In the genomic region with DNA sequence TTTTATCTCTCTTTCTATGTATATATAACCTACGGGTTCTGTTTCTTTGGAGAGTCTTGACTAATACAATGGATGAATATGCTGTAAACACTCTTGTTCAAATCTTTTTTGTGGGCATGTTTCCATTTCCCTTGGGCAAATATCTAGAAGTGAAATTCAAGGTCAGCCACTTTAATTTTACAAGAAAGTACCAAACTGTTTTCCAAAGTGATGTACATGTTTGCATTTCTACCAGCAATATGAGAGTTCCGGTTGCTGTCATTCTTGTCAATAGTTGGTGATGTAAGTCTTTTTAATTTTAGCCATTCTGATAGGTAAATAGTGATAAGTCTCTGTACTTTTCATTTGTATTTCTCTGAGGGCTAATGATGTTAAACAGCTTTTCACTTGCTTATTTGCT, we compare ENCODE assay signal across 1 cellular context.
TF ChIP-seq lines count a peak whose summit lies in the region.

No MANE protein-coding gene starts in this region.

TF ChIP-seq in liver, 16 proteins besides CTCF, POLR2A, EP300 and RAD21 (continued from another document):
- TF ChIP-seq, protein P1, sequence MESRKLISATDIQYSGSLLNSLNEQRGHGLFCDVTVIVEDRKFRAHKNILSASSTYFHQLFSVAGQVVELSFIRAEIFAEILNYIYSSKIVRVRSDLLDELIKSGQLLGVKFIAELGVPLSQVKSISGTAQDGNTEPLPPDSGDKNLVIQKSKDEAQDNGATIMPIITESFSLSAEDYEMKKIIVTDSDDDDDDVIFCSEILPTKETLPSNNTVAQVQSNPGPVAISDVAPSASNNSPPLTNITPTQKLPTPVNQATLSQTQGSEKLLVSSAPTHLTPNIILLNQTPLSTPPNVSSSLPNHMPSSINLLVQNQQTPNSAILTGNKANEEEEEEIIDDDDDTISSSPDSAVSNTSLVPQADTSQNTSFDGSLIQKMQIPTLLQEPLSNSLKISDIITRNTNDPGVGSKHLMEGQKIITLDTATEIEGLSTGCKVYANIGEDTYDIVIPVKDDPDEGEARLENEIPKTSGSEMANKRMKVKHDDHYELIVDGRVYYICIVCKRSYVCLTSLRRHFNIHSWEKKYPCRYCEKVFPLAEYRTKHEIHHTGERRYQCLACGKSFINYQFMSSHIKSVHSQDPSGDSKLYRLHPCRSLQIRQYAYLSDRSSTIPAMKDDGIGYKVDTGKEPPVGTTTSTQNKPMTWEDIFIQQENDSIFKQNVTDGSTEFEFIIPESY (IDR thresholded peaks at IDR 0.05) = no peak
- no peak for TF ChIP-seq FOXA1 (IDR thresholded peaks at IDR 0.05)
- TF ChIP-seq SP1 (IDR thresholded peaks at IDR 0.05) = no peak
- no peak for TF ChIP-seq GABPA (IDR thresholded peaks at IDR 0.05 in 1 of 2, conservative IDR thresholded peaks at IDR 0.05 in 1 of 2)
- TF ChIP-seq EGR1 (IDR thresholded peaks at IDR 0.05; ENCODE audit: low read depth in 2 of 2) = no peak
- no peak for TF ChIP-seq HNF4G (IDR thresholded peaks at IDR 0.05)
- no peak for TF ChIP-seq RXRA (IDR thresholded peaks at IDR 0.05)
- TF ChIP-seq, protein P2, sequence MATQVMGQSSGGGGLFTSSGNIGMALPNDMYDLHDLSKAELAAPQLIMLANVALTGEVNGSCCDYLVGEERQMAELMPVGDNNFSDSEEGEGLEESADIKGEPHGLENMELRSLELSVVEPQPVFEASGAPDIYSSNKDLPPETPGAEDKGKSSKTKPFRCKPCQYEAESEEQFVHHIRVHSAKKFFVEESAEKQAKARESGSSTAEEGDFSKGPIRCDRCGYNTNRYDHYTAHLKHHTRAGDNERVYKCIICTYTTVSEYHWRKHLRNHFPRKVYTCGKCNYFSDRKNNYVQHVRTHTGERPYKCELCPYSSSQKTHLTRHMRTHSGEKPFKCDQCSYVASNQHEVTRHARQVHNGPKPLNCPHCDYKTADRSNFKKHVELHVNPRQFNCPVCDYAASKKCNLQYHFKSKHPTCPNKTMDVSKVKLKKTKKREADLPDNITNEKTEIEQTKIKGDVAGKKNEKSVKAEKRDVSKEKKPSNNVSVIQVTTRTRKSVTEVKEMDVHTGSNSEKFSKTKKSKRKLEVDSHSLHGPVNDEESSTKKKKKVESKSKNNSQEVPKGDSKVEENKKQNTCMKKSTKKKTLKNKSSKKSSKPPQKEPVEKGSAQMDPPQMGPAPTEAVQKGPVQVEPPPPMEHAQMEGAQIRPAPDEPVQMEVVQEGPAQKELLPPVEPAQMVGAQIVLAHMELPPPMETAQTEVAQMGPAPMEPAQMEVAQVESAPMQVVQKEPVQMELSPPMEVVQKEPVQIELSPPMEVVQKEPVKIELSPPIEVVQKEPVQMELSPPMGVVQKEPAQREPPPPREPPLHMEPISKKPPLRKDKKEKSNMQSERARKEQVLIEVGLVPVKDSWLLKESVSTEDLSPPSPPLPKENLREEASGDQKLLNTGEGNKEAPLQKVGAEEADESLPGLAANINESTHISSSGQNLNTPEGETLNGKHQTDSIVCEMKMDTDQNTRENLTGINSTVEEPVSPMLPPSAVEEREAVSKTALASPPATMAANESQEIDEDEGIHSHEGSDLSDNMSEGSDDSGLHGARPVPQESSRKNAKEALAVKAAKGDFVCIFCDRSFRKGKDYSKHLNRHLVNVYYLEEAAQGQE (IDR thresholded peaks at IDR 0.05) = no peak
- no peak for TF ChIP-seq TAF1 (conservative IDR thresholded peaks at IDR 0.05)
- no peak for TF ChIP-seq MAX (IDR thresholded peaks at IDR 0.05)
TF ChIP-seq in liver: peak in this region for 0.
